Comparison of ENCODE assay signal across 8 cellular contexts in genomic region chr1:28172690-28173150, GRCh38. TPM values are rescaled to one million over a fixed set of nuclear protein-coding genes. Genes with fewer than 3 reads are reported as not detected.
A peak's percentile ranks its signal among the peaks of the same experiment; 100 is the strongest.
DNase-seq lines count a peak whose midpoint lies in the region; ATAC-seq and TF ChIP-seq lines count a peak whose summit lies in the region.

No MANE protein-coding gene starts in this region.

- intact Hi-C loops in psoas muscle (cut with DNase I), result no loop called here

- H3K4me1 ChIP-seq in psoas muscle, result no peaks in the 10 kb centered on the region
- H3K4me1 ChIP-seq in SJCRH30, result no peaks in the 10 kb centered on the region

- H3K4me3 ChIP-seq in psoas muscle, result no peak overlapping the region
- H3K4me3 ChIP-seq in SJCRH30, result no peak overlapping the region

- 51 to 80% (median 55%) methylated on average over 7 to 8 of the region's 8 CpGs for WGBS in psoas muscle, 3 donors

- H3K36me3 ChIP-seq in psoas muscle (ENCODE audit: insufficient read depth in 1 of 2, low read depth in 1 of 2) (no peaks in the 10 kb centered on the region), SJCRH30 (no peaks in the 10 kb centered on the region)

- peak overlapping the region; percentile 52 for H3K27ac ChIP-seq in caudate nucleus (ENCODE audit: low read depth, low read length)
- peak overlapping the region; percentile 23 for H3K27ac ChIP-seq in psoas muscle
- no peak overlapping the region for H3K27ac ChIP-seq in SJCRH30

- DNase-seq in NOMO-1 (lab: John Stamatoyannopoulos, UW; ENCODE audit: unreplicated experiment in 2 of 2) (peak; percentile 97 to 98), caudate nucleus (lab: John Stamatoyannopoulos, UW) (peak in 10 of 61 donors; percentile 3 to 27 (median 13)), psoas muscle (peak in 1 of 2 donors; percentile 31), SJCRH30 (no peak), cerebellar nuclear complex (lab: John Stamatoyannopoulos, UW) (no peak), COLO668 (lab: John Stamatoyannopoulos, UW; ENCODE audit: unreplicated experiment) (no peak)

- no peak for TF ChIP-seq CTCF in psoas muscle (IDR thresholded peaks at IDR 0.05)

- ATAC-seq in GM18907 (IDR thresholded peaks at IDR 0.05; ENCODE audit: unreplicated experiment) (peak; percentile 72), HG02623 (IDR thresholded peaks at IDR 0.05; ENCODE audit: unreplicated experiment) (peak; percentile 53), psoas muscle (peak in 1 of 4 donors; percentile 38)

- H3K27me3 ChIP-seq in psoas muscle (ENCODE audit: insufficient read depth in 3 of 3, low read length in 2 of 3), result no peaks in the 10 kb centered on the region
- 0 out of 2 replicates have a peak, but pooled peaks cover 6% of the 10 kb centered on the region for H3K27me3 ChIP-seq in SJCRH30

- H3K9me3 ChIP-seq in psoas muscle (no peaks in the 10 kb centered on the region), SJCRH30 (replicated peaks) (no peaks in the 10 kb centered on the region)

RNA-seq across cellular contexts. Expression of gene PTAFR, which starts 3.8 kb away (rescaled TPM):
- 1 to 10 TPM in 3 of 4 donors, under 1 TPM in 1; 0.92 to 1.4 (median 1.2) TPM for total RNA-seq in psoas muscle
- under 1 TPM; 0.31 to 0.90 (median 0.49) TPM for polyA plus RNA-seq in psoas muscle
- total RNA-seq in SJCRH30 (2014; rRNA removed; shearing (Covaris generic)), result 0.04 TPM in 1 of 2 replicates, not detected in the other

Comparison
In these comparisons a context has a peak if more than half of its experiments do, and no peak if none do; other contexts are left out.
1. DNase-seq: peak in NOMO-1 (2 of 2); none in SJCRH30 (0 of 2), cerebellar nuclear complex (0 of 2) and COLO668 (single experiment).